29 cellular contexts compared by ENCODE assay signal in the genomic region with DNA sequence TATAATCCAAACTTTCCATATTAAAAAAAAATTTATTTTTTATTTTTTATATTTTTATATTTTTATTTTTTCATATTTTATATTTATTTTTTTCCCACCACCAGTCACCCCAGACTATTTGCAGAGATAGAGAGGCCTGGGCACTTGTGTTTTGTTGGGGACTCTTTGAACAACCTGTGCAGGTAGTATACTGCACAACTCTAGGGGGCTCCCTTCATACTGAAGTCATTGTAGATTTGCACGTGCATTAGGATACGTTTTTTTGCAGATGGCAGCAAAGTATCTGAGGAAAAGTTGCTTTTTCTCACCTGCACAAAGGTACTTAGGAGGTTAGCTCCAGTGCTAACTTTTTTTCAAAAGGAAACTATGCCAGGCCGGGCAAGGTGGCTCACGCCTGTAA.
DNase-seq lines count a peak whose midpoint lies in the region; ATAC-seq and TF ChIP-seq lines count a peak whose summit lies in the region.
"Had no signal": no experiment of that assay in that cellular context is flagged by ENCODE, and none has a peak within 500 bp of the region (broad histone marks: within the 10 kb centered on the region; RNA-seq: fewer than 3 reads in every experiment).

No MANE protein-coding gene starts in this region.

- H3K4me1 ChIP-seq in SK-N-SH (ENCODE audit: control insufficient read depth in 1 of 2, insufficient read depth in 2 of 2, low read depth in 1 of 2, low read length in 1 of 2) (no peaks in the 10 kb centered on the region; a peak in 1 of 4 replicates), RWPE2 (ENCODE audit: insufficient read depth, poor library complexity, severe bottlenecking) (peaks cover 39% of the 10 kb centered on the region), smooth muscle cell (ENCODE audit: low read depth) (no peaks in the 10 kb centered on the region)
- H3K4me1 ChIP-seq: left lung, parathyroid adenoma, testis had no signal

- TF ChIP-seq CTCF in SK-N-SH (IDR thresholded peaks at IDR 0.05) (peak; percentile 22; the same call in 1 of the 2 replicates), RWPE2 (IDR thresholded peaks at IDR 0.05; ENCODE audit: poor library complexity, severe bottlenecking) (peak; percentile 14), smooth muscle cell (IDR thresholded peaks at IDR 0.05; ENCODE audit: borderline replicate concordance, insufficient read depth, poor library complexity, severe bottlenecking) (peak; percentile 15)

- WGBS in SK-N-SH (ENCODE audit: low lambda C conversion rate): 79% methylated on average over 4 of the region's 4 CpGs
- 89% methylated on average over 4 of the region's 4 CpGs for WGBS in smooth muscle cell (ENCODE audit: low lambda C conversion rate)

- TF ChIP-seq EP300 in SK-N-SH (IDR thresholded peaks at IDR 0.05; ENCODE audit: borderline replicate concordance in 1 of 2, low read depth in 1 of 2, low read length in 1 of 2): no peak

- H4K20me1 ChIP-seq in SK-N-SH (ENCODE audit: insufficient read depth): no peaks in the 10 kb centered on the region
- H4K20me1 ChIP-seq in smooth muscle cell (ENCODE audit: low read depth): no peaks in the 10 kb centered on the region

- DNase-seq in SK-N-SH: no peak
- DNase-seq in RWPE2 (ENCODE audit: low spot score): no peak
- DNase-seq in epithelial cell of prostate (ENCODE audit: low read depth, low spot score): no peak
- no peak for DNase-seq in smooth muscle cell (lab: John Stamatoyannopoulos, UW; ENCODE audit: unreplicated experiment)
- no peak for DNase-seq in UCSD-AML1 (lab: John Stamatoyannopoulos, UW; ENCODE audit: unreplicated experiment)
- DNase-seq: 8988T; activated CD4-positive, alpha-beta T cell treated with anti-CD3 and anti-CD28 coated beads for 36 hours; activated CD8-positive, alpha-beta T cell treated with anti-CD3 and anti-CD28 coated beads, Interleukin-2, amount 10 ng/mL, durations not matched to agents 7 days and 5 days; amygdala; CD4-positive, alpha-beta memory T cell; DMS 273 treated with DMSO at 0.1 percent for 48 hours; effector CD8-positive, alpha-beta T cell; glutamatergic neuron; left lung; mesenchymal stem cell; NCI-H187; NCI-H510A treated with DMSO at 0.1 percent for 48 hours; right cardiac atrium; stimulated activated CD8-positive, alpha-beta memory T cell treated with anti-CD3 and anti-CD28 coated beads, Interleukin-4, amount 100 ng/mL, for 48 hours; T-helper 2 cell; testis had no signal

- TF ChIP-seq RAD21 in SK-N-SH (IDR thresholded peaks at IDR 0.05; ENCODE audit: low read length): no peak

- CTCF ChIA-PET in SK-N-SH (lab: Yijun Ruan, JAX): interaction anchor here (1.7 kb wide), 1 partner anchor 333 kb away, joined by 4 read pairs; no protein-coding TSS in a partner anchor

- no peak overlapping the region for H3K4me3 ChIP-seq in SK-N-SH (ENCODE audit: low read depth in 2 of 2, low read length in 1 of 2)
- no peak overlapping the region for H3K4me3 ChIP-seq in RWPE2 (ENCODE audit: severe bottlenecking)
- no peak overlapping the region for H3K4me3 ChIP-seq in smooth muscle cell
- H3K4me3 ChIP-seq: cardiac muscle cell, coronary artery, left lung, SK-N-MC, testis had no signal

- H2AFZ ChIP-seq in SK-N-SH (ENCODE audit: low read depth) (no peak overlapping the region), smooth muscle cell (ENCODE audit: low read depth) (no peak overlapping the region)
- H2AFZ ChIP-seq: parathyroid adenoma had no signal

- H3K9ac ChIP-seq in SK-N-SH (no peak overlapping the region), smooth muscle cell (ENCODE audit: low read depth) (no peak overlapping the region)
- H3K9ac ChIP-seq: parathyroid adenoma had no signal

- H3K4me2 ChIP-seq in SK-N-SH (no peak overlapping the region), smooth muscle cell (no peak overlapping the region)

- H3K27me3 ChIP-seq in SK-N-SH (ENCODE audit: insufficient read depth): no peaks in the 10 kb centered on the region
- no peaks in the 10 kb centered on the region for H3K27me3 ChIP-seq in RWPE2 (ENCODE audit: insufficient read depth, poor library complexity, severe bottlenecking)
- H3K27me3 ChIP-seq in smooth muscle cell (ENCODE audit: low read depth): no peaks in the 10 kb centered on the region
- H3K27me3 ChIP-seq: cardiac muscle cell, left lung, testis had no signal

- no peaks in the 10 kb centered on the region for H3K9me3 ChIP-seq in SK-N-SH
- no peaks in the 10 kb centered on the region for H3K9me3 ChIP-seq in RWPE2 (ENCODE audit: severe bottlenecking)
- no peaks in the 10 kb centered on the region for H3K9me3 ChIP-seq in smooth muscle cell (replicated peaks; ENCODE audit: low read depth)
- H3K9me3 ChIP-seq: left lung, testis had no signal

- H3K27ac ChIP-seq in SK-N-SH (ENCODE audit: low read depth in 2 of 2, low read length in 1 of 2): no peak overlapping the region; a peak in 1 of 4 replicates
- peak overlapping the region; percentile 97 for H3K27ac ChIP-seq in RWPE2 (ENCODE audit: poor library complexity, severe bottlenecking)
- H3K27ac ChIP-seq in epithelial cell of prostate: peak overlapping the region; percentile 98
- peak overlapping the region; percentile 89 for H3K27ac ChIP-seq in smooth muscle cell (ENCODE audit: low read depth)
- H3K27ac ChIP-seq: cardiac muscle cell, coronary artery, left lung, parathyroid adenoma, SK-N-MC, testis had no signal

- H3K36me3 ChIP-seq in SK-N-SH (replicated peaks in 1 of 2; ENCODE audit: control insufficient read depth in 1 of 2, insufficient read depth in 2 of 2, low read length in 1 of 2) (no peaks in the 10 kb centered on the region), RWPE2 (ENCODE audit: low read depth) (no peaks in the 10 kb centered on the region), smooth muscle cell (ENCODE audit: low read depth) (no peaks in the 10 kb centered on the region)
- H3K36me3 ChIP-seq: cardiac muscle cell, left lung had no signal

- H3K79me2 ChIP-seq in SK-N-SH (ENCODE audit: insufficient read depth) (no peaks in the 10 kb centered on the region), smooth muscle cell (ENCODE audit: low read depth) (no peaks in the 10 kb centered on the region)
- H3K79me2 ChIP-seq: parathyroid adenoma had no signal

- H3K9me2 ChIP-seq in SK-N-SH: no peaks in the 10 kb centered on the region

- ATAC-seq in SK-N-SH treated with all-trans-retinoic acid at 6 μM for 48 hours (no peak), RWPE2 (ENCODE audit: low read depth) (no peak), HG03139 (IDR thresholded peaks at IDR 0.05; ENCODE audit: unreplicated experiment) (no peak), HG03280 (IDR thresholded peaks at IDR 0.05; ENCODE audit: unreplicated experiment) (no peak)
- ATAC-seq: activated CD8-positive, alpha-beta T cell treated with anti-CD3 and anti-CD28 coated beads, Interleukin-2, amount 10 ng/mL, durations not matched to agents 7 days and 5 days; activated naive CD4-positive, alpha-beta T cell treated with anti-CD3 and anti-CD28 coated beads, Interleukin-2, amount 50 U/mL, for 72 hours; left lung; right cardiac atrium had no signal

- H3F3A ChIP-seq in SK-N-SH (replicated peaks; ENCODE audit: insufficient read depth): no peaks in the 10 kb centered on the region
- H3F3A ChIP-seq in smooth muscle cell (ENCODE audit: low read depth): no peaks in the 10 kb centered on the region

- POLR2A ChIA-PET in SK-N-SH (lab: Yijun Ruan, JAX): no interaction called here

TF ChIP-seq in SK-N-SH, 30 proteins besides CTCF, POLR2A, EP300 and RAD21:
- TF ChIP-seq FOXJ3 (CRISPR knock-in tag; IDR thresholded peaks at IDR 0.05): no peak
- TF ChIP-seq YY1 (IDR thresholded peaks at IDR 0.05; ENCODE audit: low read depth): no peak

TF ChIP-seq in SK-N-SH treated with all-trans-retinoic acid at 6 μM for 48 hours, 23 proteins besides CTCF, POLR2A, EP300 and RAD21 (continues in another document):
- TF ChIP-seq ISL1 (CRISPR knock-in tag; IDR thresholded peaks at IDR 0.05): no peak
- TF ChIP-seq, protein P1, sequence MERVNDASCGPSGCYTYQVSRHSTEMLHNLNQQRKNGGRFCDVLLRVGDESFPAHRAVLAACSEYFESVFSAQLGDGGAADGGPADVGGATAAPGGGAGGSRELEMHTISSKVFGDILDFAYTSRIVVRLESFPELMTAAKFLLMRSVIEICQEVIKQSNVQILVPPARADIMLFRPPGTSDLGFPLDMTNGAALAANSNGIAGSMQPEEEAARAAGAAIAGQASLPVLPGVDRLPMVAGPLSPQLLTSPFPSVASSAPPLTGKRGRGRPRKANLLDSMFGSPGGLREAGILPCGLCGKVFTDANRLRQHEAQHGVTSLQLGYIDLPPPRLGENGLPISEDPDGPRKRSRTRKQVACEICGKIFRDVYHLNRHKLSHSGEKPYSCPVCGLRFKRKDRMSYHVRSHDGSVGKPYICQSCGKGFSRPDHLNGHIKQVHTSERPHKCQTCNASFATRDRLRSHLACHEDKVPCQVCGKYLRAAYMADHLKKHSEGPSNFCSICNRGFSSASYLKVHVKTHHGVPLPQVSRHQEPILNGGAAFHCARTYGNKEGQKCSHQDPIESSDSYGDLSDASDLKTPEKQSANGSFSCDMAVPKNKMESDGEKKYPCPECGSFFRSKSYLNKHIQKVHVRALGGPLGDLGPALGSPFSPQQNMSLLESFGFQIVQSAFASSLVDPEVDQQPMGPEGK (CRISPR knock-in tag; IDR thresholded peaks at IDR 0.05; ENCODE audit: borderline replicate concordance): no peak
- no peak for TF ChIP-seq PPARA (CRISPR knock-in tag; IDR thresholded peaks at IDR 0.05; ENCODE audit: borderline replicate concordance)
- no peak for TF ChIP-seq GLIS3 (CRISPR knock-in tag; IDR thresholded peaks at IDR 0.05)
- TF ChIP-seq, protein P2, sequence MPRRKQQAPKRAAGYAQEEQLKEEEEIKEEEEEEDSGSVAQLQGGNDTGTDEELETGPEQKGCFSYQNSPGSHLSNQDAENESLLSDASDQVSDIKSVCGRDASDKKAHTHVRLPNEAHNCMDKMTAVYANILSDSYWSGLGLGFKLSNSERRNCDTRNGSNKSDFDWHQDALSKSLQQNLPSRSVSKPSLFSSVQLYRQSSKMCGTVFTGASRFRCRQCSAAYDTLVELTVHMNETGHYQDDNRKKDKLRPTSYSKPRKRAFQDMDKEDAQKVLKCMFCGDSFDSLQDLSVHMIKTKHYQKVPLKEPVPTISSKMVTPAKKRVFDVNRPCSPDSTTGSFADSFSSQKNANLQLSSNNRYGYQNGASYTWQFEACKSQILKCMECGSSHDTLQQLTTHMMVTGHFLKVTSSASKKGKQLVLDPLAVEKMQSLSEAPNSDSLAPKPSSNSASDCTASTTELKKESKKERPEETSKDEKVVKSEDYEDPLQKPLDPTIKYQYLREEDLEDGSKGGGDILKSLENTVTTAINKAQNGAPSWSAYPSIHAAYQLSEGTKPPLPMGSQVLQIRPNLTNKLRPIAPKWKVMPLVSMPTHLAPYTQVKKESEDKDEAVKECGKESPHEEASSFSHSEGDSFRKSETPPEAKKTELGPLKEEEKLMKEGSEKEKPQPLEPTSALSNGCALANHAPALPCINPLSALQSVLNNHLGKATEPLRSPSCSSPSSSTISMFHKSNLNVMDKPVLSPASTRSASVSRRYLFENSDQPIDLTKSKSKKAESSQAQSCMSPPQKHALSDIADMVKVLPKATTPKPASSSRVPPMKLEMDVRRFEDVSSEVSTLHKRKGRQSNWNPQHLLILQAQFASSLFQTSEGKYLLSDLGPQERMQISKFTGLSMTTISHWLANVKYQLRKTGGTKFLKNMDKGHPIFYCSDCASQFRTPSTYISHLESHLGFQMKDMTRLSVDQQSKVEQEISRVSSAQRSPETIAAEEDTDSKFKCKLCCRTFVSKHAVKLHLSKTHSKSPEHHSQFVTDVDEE (CRISPR knock-in tag; IDR thresholded peaks at IDR 0.05): no peak
- TF ChIP-seq OSR1 (CRISPR knock-in tag; IDR thresholded peaks at IDR 0.05): no peak
- TF ChIP-seq CSDC2 (CRISPR knock-in tag; IDR thresholded peaks at IDR 0.05): no peak

Comparison
In these comparisons a context has a peak if more than half of its experiments do, and no peak if none do; other contexts are left out.
1. H3K27ac ChIP-seq: peak in RWPE2 (single experiment), epithelial cell of prostate (single experiment) and smooth muscle cell (single experiment); none in SK-N-SH (0 of 2).
2. Peak in every context shown above with its lines, with median percentiles within 50 percentile points of each other: CTCF ChIP-seq.